Comparison of ENCODE assay signal across 19 cellular contexts in genomic region chr10:93672022-93672678, GRCh38. TPM values are rescaled to one million over a fixed set of nuclear protein-coding genes. Genes with fewer than 3 reads are reported as not detected.
DNase-seq lines count a peak whose midpoint lies in the region; ATAC-seq and TF ChIP-seq lines count a peak whose summit lies in the region.
"Had no signal": no experiment of that assay in that cellular context is flagged by ENCODE, and none has a peak within 500 bp of the region (broad histone marks: within the 10 kb centered on the region; RNA-seq: fewer than 3 reads in every experiment).

No MANE protein-coding gene starts in this region.

- H3K4me2 ChIP-seq in hepatocyte: peak overlapping the region; percentile 7
- H3K4me2 ChIP-seq: BLaER1, GM23338 had no signal

- H3K9me3 ChIP-seq in hepatocyte (ENCODE audit: low read depth) (no peaks in the 10 kb centered on the region), right lobe of liver (no peaks in the 10 kb centered on the region)
- H3K9me3 ChIP-seq: BLaER1 had no signal

- H3K36me3 ChIP-seq in hepatocyte (replicated peaks; ENCODE audit: insufficient read depth, low read depth) (no peaks in the 10 kb centered on the region), right lobe of liver (peaks cover 0 to 5% (median 2%) of the 10 kb centered on the region in 4 donors)

- H3K4me3 ChIP-seq in hepatocyte: no peak overlapping the region
- H3K4me3 ChIP-seq in right lobe of liver: peak overlapping the region in 1 of 3 donors; percentile 13
- H3K4me3 ChIP-seq: BLaER1, GM23338, K562 had no signal

- H3K27me3 ChIP-seq in hepatocyte (no peaks in the 10 kb centered on the region), right lobe of liver (no peaks in the 10 kb centered on the region)
- H3K27me3 ChIP-seq: BLaER1 had no signal

- intact Hi-C loops in right lobe of liver (cut with DNase I): loop anchor here in 1 of 2 donors (10.0 kb wide), 1 partner anchor 77 kb away; no protein-coding TSS in a partner anchor

- no peak for DNase-seq in activated naive CD4-positive, alpha-beta T cell treated with anti-CD3 and anti-CD28 coated beads, Interleukin-2, amount 50 U/mL, for 72 hours (ENCODE audit: low spot score in 2 of 2)
- no peak for DNase-seq in hepatocyte (ENCODE audit: low spot score)
- peak in 1 of 3 donors; percentile 47 for DNase-seq in right lobe of liver
- no peak for DNase-seq in nephron progenitor cell
- DNase-seq: 8988T; AML-193; Calu3; CD4-positive, alpha-beta T cell; DMS 273 treated with DMSO at 0.1 percent for 48 hours; DMS79 treated with DMSO at 0.1 percent for 48 hours; EL; H9 had no signal

- H3K9me2 ChIP-seq in hepatocyte (replicated peaks; ENCODE audit: insufficient read depth): no peaks in the 10 kb centered on the region

- H2AFZ ChIP-seq in hepatocyte: no peak overlapping the region
- H2AFZ ChIP-seq: GM23338 had no signal

- H3K36me3 Mint-ChIP-seq in activated naive CD4-positive, alpha-beta T cell treated with anti-CD3 and anti-CD28 coated beads, Interleukin-2, amount 50 U/mL, for 24 hours: peaks cover 12% of the 10 kb centered on the region
- H3K36me3 Mint-ChIP-seq in activated naive CD4-positive, alpha-beta T cell treated with anti-CD3 and anti-CD28 coated beads, Interleukin-2, amount 50 U/mL, for 72 hours: peaks cover 5 to 14% of the 10 kb centered on the region in 2 donors
- peaks cover 34% of the 10 kb centered on the region for H3K36me3 Mint-ChIP-seq in nephron progenitor cell (ENCODE audit: low read depth)

- peaks cover 3% of the 10 kb centered on the region for H3K4me1 Mint-ChIP-seq in activated naive CD4-positive, alpha-beta T cell treated with anti-CD3 and anti-CD28 coated beads, Interleukin-2, amount 50 U/mL, for 24 hours
- no peaks in the 10 kb centered on the region for H3K4me1 Mint-ChIP-seq in nephron progenitor cell
- H3K4me1 Mint-ChIP-seq: GM23338, H9 had no signal

- H3K79me2 ChIP-seq in hepatocyte: no peaks in the 10 kb centered on the region

- H3K4me1 ChIP-seq in hepatocyte (ENCODE audit: insufficient read depth) (peaks cover 11% of the 10 kb centered on the region), right lobe of liver (peaks cover 0 to 78% (median 29%) of the 10 kb centered on the region in 4 donors)
- H3K4me1 ChIP-seq: BLaER1 had no signal

- H3K27me3 Mint-ChIP-seq in activated naive CD4-positive, alpha-beta T cell treated with anti-CD3 and anti-CD28 coated beads, Interleukin-2, amount 50 U/mL, for 24 hours: no peaks in the 10 kb centered on the region
- H3K27me3 Mint-ChIP-seq in nephron progenitor cell (ENCODE audit: low read depth, poor library complexity): no peaks in the 10 kb centered on the region
- H3K27me3 Mint-ChIP-seq: CD4-positive, alpha-beta T cell had no signal

- H3K9me3 Mint-ChIP-seq in activated naive CD4-positive, alpha-beta T cell treated with anti-CD3 and anti-CD28 coated beads, Interleukin-2, amount 50 U/mL, for 24 hours: no peaks in the 10 kb centered on the region
- no peaks in the 10 kb centered on the region for H3K9me3 Mint-ChIP-seq in activated naive CD4-positive, alpha-beta T cell treated with anti-CD3 and anti-CD28 coated beads, Interleukin-2, amount 50 U/mL, for 72 hours
- H3K9me3 Mint-ChIP-seq in nephron progenitor cell: no peaks in the 10 kb centered on the region
- H3K9me3 Mint-ChIP-seq: CD4-positive, alpha-beta T cell; GM23338; H9 had no signal

- peak overlapping the region; percentile 19 for H3K27ac Mint-ChIP-seq in activated naive CD4-positive, alpha-beta T cell treated with anti-CD3 and anti-CD28 coated beads, Interleukin-2, amount 50 U/mL, for 24 hours
- H3K27ac Mint-ChIP-seq in activated naive CD4-positive, alpha-beta T cell treated with anti-CD3 and anti-CD28 coated beads, Interleukin-2, amount 50 U/mL, for 72 hours: no peak overlapping the region
- H3K27ac Mint-ChIP-seq in nephron progenitor cell: no peak overlapping the region
- H3K27ac Mint-ChIP-seq: CD4-positive, alpha-beta T cell; GM23338; H9 had no signal

- no peak for TF ChIP-seq POLR2A in right lobe of liver (IDR thresholded peaks at IDR 0.05)

- WGBS in hepatocyte (ENCODE audit: low lambda C conversion rate, missing lambda C conversion rate): 87% methylated on average over 2 of the region's 2 CpGs
- WGBS in right lobe of liver (ENCODE audit: insufficient coverage, low coverage, low lambda C conversion rate, missing lambda C conversion rate): 21% methylated on average over 2 of the region's 2 CpGs

- no peak for TF ChIP-seq CTCF in hepatocyte (IDR thresholded peaks at IDR 0.05; ENCODE audit: poor library complexity)
- TF ChIP-seq CTCF in right lobe of liver (IDR thresholded peaks at IDR 0.05): no peak
- no peak for TF ChIP-seq CTCF in nephron progenitor cell (IDR thresholded peaks at IDR 0.05)

- H4K20me1 ChIP-seq in hepatocyte (ENCODE audit: insufficient read depth, poor library complexity, severe bottlenecking): no peaks in the 10 kb centered on the region
- H4K20me1 ChIP-seq: BLaER1 had no signal

- H3K27ac ChIP-seq in hepatocyte: peak overlapping the region; percentile 8
- H3K27ac ChIP-seq in right lobe of liver: peak overlapping the region; percentile 41 to 72 (median 57)
- H3K27ac ChIP-seq: BLaER1, HL-60 had no signal

- no peak overlapping the region for H3K4me3 Mint-ChIP-seq in activated naive CD4-positive, alpha-beta T cell treated with anti-CD3 and anti-CD28 coated beads, Interleukin-2, amount 50 U/mL, for 24 hours
- H3K4me3 Mint-ChIP-seq in nephron progenitor cell: no peak overlapping the region
- H3K4me3 Mint-ChIP-seq: CD4-positive, alpha-beta T cell; GM23338; H9 had no signal

- ATAC-seq in activated naive CD4-positive, alpha-beta T cell treated with anti-CD3 and anti-CD28 coated beads, Interleukin-2, amount 50 U/mL, for 72 hours: no peak
- ATAC-seq in right lobe of liver: peak; percentile 70 to 85 (median 80)
- ATAC-seq in GM21526 (IDR thresholded peaks at IDR 0.05; ENCODE audit: low FRiP score, unreplicated experiment): no peak
- no peak for ATAC-seq in HG03565 (IDR thresholded peaks at IDR 0.05; ENCODE audit: unreplicated experiment)
- ATAC-seq: GM23338, K562 had no signal

RNA-seq across cellular contexts. Expression of gene FRA10AC1, which starts 30.2 kb away (rescaled TPM):
- total RNA-seq in activated naive CD4-positive, alpha-beta T cell treated with anti-CD3 and anti-CD28 coated beads, Interleukin-2, amount 50 U/mL, for 72 hours: 10 to 100 TPM; 18.5 to 27.0 TPM
- total RNA-seq in hepatocyte: 11.4 and 12.9 TPM in 2 replicates
- polyA plus RNA-seq in hepatocyte: 14.9 TPM in 2 replicates
- total RNA-seq in right lobe of liver: 1 to 10 TPM; 4.2 to 9.4 (median 6.6) TPM

RNA-seq across cellular contexts. Expression of gene PDE6C, which starts 59.8 kb away (rescaled TPM):
- total RNA-seq in activated naive CD4-positive, alpha-beta T cell treated with anti-CD3 and anti-CD28 coated beads, Interleukin-2, amount 50 U/mL, for 72 hours: not detected
- 0.07 and 0.08 TPM in 2 replicates for total RNA-seq in hepatocyte
- polyA plus RNA-seq in hepatocyte: 0.15 TPM in 1 of 2 replicates, not detected in the other
- not detected for total RNA-seq in right lobe of liver
- total RNA-seq: Calu3; CD4-positive, alpha-beta T cell; GM23338; H9; K562 had no signal
- polyA plus RNA-seq: K562 had no signal

Comparison
In these comparisons a context has a peak if more than half of its experiments do, and no peak if none do; other contexts are left out.
1. ATAC-seq: peak in right lobe of liver (4 of 4); none in activated naive CD4-positive, alpha-beta T cell treated with anti-CD3 and anti-CD28 coated beads, Interleukin-2, amount 50 U/mL, for 72 hours (0 of 2), GM21526 (single experiment) and HG03565 (single experiment).